16 cellular contexts compared by ENCODE assay signal in genomic region chr6:100121854-100122609, GRCh38.
"Had no signal": no experiment of that assay in that cellular context is flagged by ENCODE, and none has a peak within 500 bp of the region (broad histone marks: within the 10 kb centered on the region; RNA-seq: fewer than 3 reads in every experiment).

No MANE protein-coding gene starts in this region.

- H2AFZ ChIP-seq: parathyroid adenoma had no signal

- H3K9me3 Mint-ChIP-seq: activated naive CD8-positive, alpha-beta T cell treated with anti-CD3 and anti-CD28 coated beads, Interleukin-2, amount 10 ng/mL, durations not matched to agents 7 days and 5 days; stimulated activated memory B cell treated with anti-CD40 and anti-IgM and Interleukin-4, amounts not matched to agents 10 μg/mL and 1 μg/mL and 100 μg/mL, for 72 hours; WTC11 had no signal

- H3K9me3 ChIP-seq: esophagus squamous epithelium, heart right ventricle, thyroid gland had no signal

- H3K27me3 ChIP-seq: esophagus squamous epithelium, thyroid gland had no signal

- H3K36me3 ChIP-seq: esophagus squamous epithelium, heart right ventricle, thyroid gland had no signal

- H3K79me2 ChIP-seq: parathyroid adenoma had no signal

- H3K4me1 ChIP-seq: esophagus squamous epithelium, heart right ventricle, parathyroid adenoma, thyroid gland had no signal

- H3K27ac ChIP-seq: esophagus squamous epithelium, heart right ventricle, parathyroid adenoma, thyroid gland had no signal

- H3K27ac Mint-ChIP-seq: activated CD8-positive, alpha-beta T cell treated with anti-CD3 and anti-CD28 coated beads, Interleukin-2, amount 10 ng/mL, durations not matched to agents 7 days and 5 days; activated naive CD8-positive, alpha-beta T cell treated with anti-CD3 and anti-CD28 coated beads, Interleukin-2, amount 10 ng/mL, durations not matched to agents 7 days and 5 days; naive thymus-derived CD8-positive, alpha-beta T cell; stimulated activated memory B cell treated with anti-CD40 and anti-IgM and Interleukin-4, amounts not matched to agents 10 μg/mL and 1 μg/mL and 100 μg/mL, for 72 hours; T-helper 17 cell; WTC11 had no signal

- DNase-seq: activated CD4-positive, alpha-beta T cell treated with anti-CD3 and anti-CD28 coated beads for 4 hours; activated CD8-positive, alpha-beta memory T cell treated with anti-CD3 and anti-CD28 coated beads, Interleukin-2, amount 50 U/mL, for 4 hours; activated CD8-positive, alpha-beta T cell treated with anti-CD3 and anti-CD28 coated beads, Interleukin-2, amount 10 ng/mL, durations not matched to agents 7 days and 5 days; activated naive CD8-positive, alpha-beta T cell treated with anti-CD3 and anti-CD28 coated beads, Interleukin-2, amount 10 ng/mL, durations not matched to agents 7 days and 5 days; aorta; effector CD8-positive, alpha-beta T cell; esophagus squamous epithelium; heart right ventricle; islet precursor cell; naive thymus-derived CD8-positive, alpha-beta T cell; stimulated activated CD4-positive, alpha-beta T cell treated with anti-CD3 and anti-CD28 coated beads, Interleukin-2, amount 100 ng/mL, for 48 hours; T-helper 17 cell; thyroid gland had no signal

- ATAC-seq: activated CD8-positive, alpha-beta T cell treated with anti-CD3 and anti-CD28 coated beads, Interleukin-2, amount 10 ng/mL, durations not matched to agents 7 days and 5 days; naive thymus-derived CD8-positive, alpha-beta T cell; stimulated activated memory B cell treated with anti-CD40 and anti-IgM and Interleukin-4, amounts not matched to agents 10 μg/mL and 1 μg/mL and 100 μg/mL, for 72 hours; T-helper 17 cell; WTC11 had no signal

- H3K4me3 Mint-ChIP-seq: activated CD8-positive, alpha-beta T cell treated with anti-CD3 and anti-CD28 coated beads, Interleukin-2, amount 10 ng/mL, durations not matched to agents 7 days and 5 days; activated naive CD8-positive, alpha-beta T cell treated with anti-CD3 and anti-CD28 coated beads, Interleukin-2, amount 10 ng/mL, durations not matched to agents 7 days and 5 days; naive thymus-derived CD8-positive, alpha-beta T cell; stimulated activated memory B cell treated with anti-CD40 and anti-IgM and Interleukin-4, amounts not matched to agents 10 μg/mL and 1 μg/mL and 100 μg/mL, for 72 hours; T-helper 17 cell; WTC11 had no signal

- H3K4me3 ChIP-seq: esophagus squamous epithelium, heart right ventricle, thyroid gland had no signal

- H3K4me1 Mint-ChIP-seq: activated naive CD8-positive, alpha-beta T cell treated with anti-CD3 and anti-CD28 coated beads, Interleukin-2, amount 10 ng/mL, durations not matched to agents 7 days and 5 days; stimulated activated memory B cell treated with anti-CD40 and anti-IgM and Interleukin-4, amounts not matched to agents 10 μg/mL and 1 μg/mL and 100 μg/mL, for 72 hours; T-helper 17 cell had no signal

- H3K36me3 Mint-ChIP-seq: activated naive CD8-positive, alpha-beta T cell treated with anti-CD3 and anti-CD28 coated beads, Interleukin-2, amount 10 ng/mL, durations not matched to agents 7 days and 5 days; naive thymus-derived CD8-positive, alpha-beta T cell; stimulated activated memory B cell treated with anti-CD40 and anti-IgM and Interleukin-4, amounts not matched to agents 10 μg/mL and 1 μg/mL and 100 μg/mL, for 72 hours; WTC11 had no signal

- H3K9ac ChIP-seq: parathyroid adenoma had no signal
